ENCODE assay signal across 8 cellular contexts in the genomic region with DNA sequence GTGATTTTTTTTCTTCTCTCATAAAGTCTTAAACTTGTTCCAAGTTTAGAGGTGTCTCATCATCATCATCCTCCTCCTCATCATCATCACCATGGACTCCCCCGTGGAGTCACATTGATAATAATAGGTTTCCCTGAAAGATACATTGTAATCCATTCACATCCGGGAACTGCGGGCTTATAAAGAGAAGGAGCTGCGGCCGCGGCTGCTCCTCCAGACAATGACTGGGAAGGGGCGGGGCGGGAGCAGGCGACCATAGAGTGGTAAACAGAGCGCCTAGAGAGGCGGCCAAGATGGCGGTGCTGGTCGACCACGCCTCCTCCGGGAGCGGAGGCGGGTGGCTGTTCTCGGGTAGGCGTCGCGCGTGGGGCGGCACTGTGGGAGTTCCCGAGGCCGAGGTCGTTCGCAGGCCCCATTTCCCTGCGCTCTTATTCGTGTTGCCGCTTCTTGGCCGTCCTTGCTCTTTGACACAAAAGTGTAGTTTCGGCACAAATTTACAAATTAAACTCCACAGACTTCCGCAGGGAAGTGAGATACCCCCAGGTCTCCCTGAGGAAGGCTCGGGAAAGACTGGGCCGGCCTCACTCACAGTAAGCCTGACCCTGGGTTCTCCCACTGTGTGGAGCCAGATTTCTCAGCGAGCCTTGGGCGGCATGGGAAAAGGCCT. TPM values are rescaled to one million over a fixed set of nuclear protein-coding genes. Genes with fewer than 3 reads are reported as not detected.
A peak's percentile ranks its signal among the peaks of the same experiment; 100 is the strongest.
DNase-seq lines count a peak whose midpoint lies in the region; ATAC-seq, FAIRE-seq and TF ChIP-seq lines count a peak whose summit lies in the region.

No MANE protein-coding gene starts in this region.

- H3K27me3 Mint-ChIP-seq in activated T-helper 2 cell treated with anti-CD3 and anti-CD28 coated beads, Interferon-gamma antibody, Interleukin-2, Interleukin-4, amounts not matched to agents 10 μg/mL and 5 μg/mL and 100 μg/mL, durations not matched to agents 14 hours and 24 hours and 36 hours (ENCODE audit: low read depth) = peaks cover 24% of the 10 kb centered on the region
- peaks cover 38 to 70% (median 48%) of the 10 kb centered on the region in 5 donors for H3K27me3 Mint-ChIP-seq in naive thymus-derived CD4-positive, alpha-beta T cell

- H3K27ac ChIP-seq in PC-9 = peak overlapping the region; percentile 67
- peak overlapping the region; percentile 53 for H3K27ac ChIP-seq in naive thymus-derived CD4-positive, alpha-beta T cell (ENCODE audit: low read depth, low read length)

- H3K9me2 ChIP-seq in PC-9 (ENCODE audit: insufficient read depth) = no peaks in the 10 kb centered on the region

- H3K9me3 ChIP-seq in PC-9 (ENCODE audit: insufficient read depth, low read depth) = no peaks in the 10 kb centered on the region
- no peaks in the 10 kb centered on the region for H3K9me3 ChIP-seq in naive thymus-derived CD4-positive, alpha-beta T cell (ENCODE audit: control insufficient read depth in 2 of 3, low read length in 3 of 3)

- H3F3A ChIP-seq in PC-9 (ENCODE audit: insufficient read depth, low read depth) = no peaks in the 10 kb centered on the region

- H3K9me3 Mint-ChIP-seq in activated T-helper 2 cell treated with anti-CD3 and anti-CD28 coated beads, Interferon-gamma antibody, Interleukin-2, Interleukin-4, amounts not matched to agents 10 μg/mL and 5 μg/mL and 100 μg/mL, durations not matched to agents 14 hours and 24 hours and 36 hours = no peaks in the 10 kb centered on the region
- H3K9me3 Mint-ChIP-seq in naive thymus-derived CD4-positive, alpha-beta T cell = peaks cover 0 to 22% (median 2%) of the 10 kb centered on the region in 11 donors
- H3K9me3 Mint-ChIP-seq in stimulated activated effector memory CD8-positive, alpha-beta T cell treated with anti-CD3 and anti-CD28 coated beads, Interleukin-12 subunit alpha, Interleukin-12 subunit beta, amount 100 ng/mL, for 72 hours = peaks cover 2% of the 10 kb centered on the region

- H3K4me1 Mint-ChIP-seq in activated T-helper 2 cell treated with anti-CD3 and anti-CD28 coated beads, Interferon-gamma antibody, Interleukin-2, Interleukin-4, amounts not matched to agents 10 μg/mL and 5 μg/mL and 100 μg/mL, durations not matched to agents 14 hours and 24 hours and 36 hours (ENCODE audit: low read depth) = peaks cover 21% of the 10 kb centered on the region
- peaks cover 12 to 42% (median 36%) of the 10 kb centered on the region in 7 donors for H3K4me1 Mint-ChIP-seq in naive thymus-derived CD4-positive, alpha-beta T cell
- peaks cover 7% of the 10 kb centered on the region for H3K4me1 Mint-ChIP-seq in stimulated activated effector memory CD8-positive, alpha-beta T cell treated with anti-CD3 and anti-CD28 coated beads, Interleukin-12 subunit alpha, Interleukin-12 subunit beta, amount 100 ng/mL, for 72 hours

- H3K79me2 ChIP-seq in PC-9 (ENCODE audit: low read depth) = peaks cover 6% of the 10 kb centered on the region; the same call in 1 of the 2 replicates

- no peaks in the 10 kb centered on the region for H3K27me3 ChIP-seq in PC-9 (ENCODE audit: insufficient read depth, low read depth)
- H3K27me3 ChIP-seq in naive thymus-derived CD4-positive, alpha-beta T cell (ENCODE audit: control insufficient read depth in 2 of 2, insufficient read depth in 2 of 2, low read length in 2 of 2) = peaks cover 0 to 8% of the 10 kb centered on the region in 2 donors

- no TSS peak for BruUV-seq in PC-9 (replicated peaks; lab: Mats Ljungman, UMichigan)

- CTCF ChIA-PET in PC-9 (lab: Charles Lee) = no interaction called here
- CTCF ChIA-PET in naive thymus-derived CD4-positive, alpha-beta T cell (lab: Charles Lee) = no interaction called here

- H4K20me1 ChIP-seq in PC-9 (ENCODE audit: insufficient read depth) = no peaks in the 10 kb centered on the region

- peak overlapping the region; percentile 92 for H3K4me3 Mint-ChIP-seq in activated T-helper 2 cell treated with anti-CD3 and anti-CD28 coated beads, Interferon-gamma antibody, Interleukin-2, Interleukin-4, amounts not matched to agents 10 μg/mL and 5 μg/mL and 100 μg/mL, durations not matched to agents 14 hours and 24 hours and 36 hours (ENCODE audit: low read depth)
- H3K4me3 Mint-ChIP-seq in naive thymus-derived CD4-positive, alpha-beta T cell = peak overlapping the region; percentile 82 to 94 (median 89)
- peak overlapping the region; percentile 72 for H3K4me3 Mint-ChIP-seq in stimulated activated effector memory CD8-positive, alpha-beta T cell treated with anti-CD3 and anti-CD28 coated beads, Interleukin-12 subunit alpha, Interleukin-12 subunit beta, amount 100 ng/mL, for 72 hours

- peak overlapping the region; percentile 61 for H3K4me3 ChIP-seq in Jurkat, Clone E6-1 (ENCODE audit: low read length)
- H3K4me3 ChIP-seq in PC-9 = peak overlapping the region; percentile 81
- H3K4me3 ChIP-seq in naive thymus-derived CD4-positive, alpha-beta T cell (ENCODE audit: low read length) = peak overlapping the region; percentile 25

- peak; percentile 90 for ATAC-seq in GM21529 (IDR thresholded peaks at IDR 0.05; ENCODE audit: unreplicated experiment)
- ATAC-seq in naive thymus-derived CD4-positive, alpha-beta T cell = peak; percentile 97
- peak; percentile 81 for ATAC-seq in stimulated activated effector memory CD8-positive, alpha-beta T cell treated with anti-CD3 and anti-CD28 coated beads, Interleukin-12 subunit alpha, Interleukin-12 subunit beta, amount 100 ng/mL, for 72 hours

- FAIRE-seq in D721Med (lab: Jason Lieb, UNC) = no peak

- peak overlapping the region; percentile 68 for H3K27ac Mint-ChIP-seq in activated T-helper 2 cell treated with anti-CD3 and anti-CD28 coated beads, Interferon-gamma antibody, Interleukin-2, Interleukin-4, amounts not matched to agents 10 μg/mL and 5 μg/mL and 100 μg/mL, durations not matched to agents 14 hours and 24 hours and 36 hours
- peak overlapping the region; percentile 25 to 86 (median 75) for H3K27ac Mint-ChIP-seq in naive thymus-derived CD4-positive, alpha-beta T cell
- H3K27ac Mint-ChIP-seq in stimulated activated effector memory CD8-positive, alpha-beta T cell treated with anti-CD3 and anti-CD28 coated beads, Interleukin-12 subunit alpha, Interleukin-12 subunit beta, amount 100 ng/mL, for 72 hours = no peak overlapping the region

- POLR2A ChIA-PET in PC-9 (lab: Charles Lee; ENCODE audit: unreplicated experiment) = no interaction called here
- POLR2A ChIA-PET in naive thymus-derived CD4-positive, alpha-beta T cell (lab: Charles Lee) = no interaction called here

- peak overlapping the region; percentile 91 for H3K4me2 ChIP-seq in PC-9

- H3K4me1 ChIP-seq in PC-9 (replicated peaks; ENCODE audit: insufficient read depth) = peaks cover 11% of the 10 kb centered on the region; the same call in 1 of the 2 replicates
- no peaks in the 10 kb centered on the region for H3K4me1 ChIP-seq in naive thymus-derived CD4-positive, alpha-beta T cell (ENCODE audit: control insufficient read depth in 2 of 2, insufficient read depth in 2 of 2, low read length in 2 of 2)

- no peaks in the 10 kb centered on the region for H3K36me3 Mint-ChIP-seq in activated T-helper 2 cell treated with anti-CD3 and anti-CD28 coated beads, Interferon-gamma antibody, Interleukin-2, Interleukin-4, amounts not matched to agents 10 μg/mL and 5 μg/mL and 100 μg/mL, durations not matched to agents 14 hours and 24 hours and 36 hours (ENCODE audit: low read depth)
- H3K36me3 Mint-ChIP-seq in naive thymus-derived CD4-positive, alpha-beta T cell = peaks cover 0 to 6% (median 1%) of the 10 kb centered on the region in 5 donors
- H3K36me3 Mint-ChIP-seq in stimulated activated effector memory CD8-positive, alpha-beta T cell treated with anti-CD3 and anti-CD28 coated beads, Interleukin-12 subunit alpha, Interleukin-12 subunit beta, amount 100 ng/mL, for 72 hours = no peaks in the 10 kb centered on the region

- DNase-seq in D721Med (ENCODE audit: insufficient read length, low spot score) (peak; percentile 97), PC-9 (peak; percentile 53 to 85), fibroblast of peridontal ligament (ENCODE audit: extremely low read depth) (peak; percentile 95)
- peak; percentile 81 for DNase-seq in Jurkat, Clone E6-1 (ENCODE audit: low read depth, low spot score)
- DNase-seq in activated T-helper 2 cell treated with anti-CD3 and anti-CD28 coated beads, Interferon-gamma antibody, Interleukin-2, Interleukin-4, amounts not matched to agents 10 μg/mL and 5 μg/mL and 100 μg/mL, durations not matched to agents 14 hours and 24 hours and 36 hours (ENCODE audit: low spot score) = peak; percentile 84
- peak; percentile 61 to 89 (median 77) for DNase-seq in naive thymus-derived CD4-positive, alpha-beta T cell
- peak; percentile 30 to 62 for DNase-seq in stimulated activated effector memory CD8-positive, alpha-beta T cell treated with anti-CD3 and anti-CD28 coated beads, Interleukin-12 subunit alpha, Interleukin-12 subunit beta, amount 100 ng/mL, for 72 hours (ENCODE audit: low spot score in 2 of 2)

- intact Hi-C loops in PC-9 (cut with micrococcal nuclease; ENCODE audit: unreplicated experiment) = no loop called here
- intact Hi-C loops in activated T-helper 2 cell treated with anti-CD3 and anti-CD28 coated beads, Interferon-gamma antibody, Interleukin-2, Interleukin-4, amounts not matched to agents 10 μg/mL and 5 μg/mL and 100 μg/mL, durations not matched to agents 14 hours and 24 hours and 36 hours (cut with micrococcal nuclease) = loop anchor here (2.0 to 10.0 kb wide), 7 partner anchors 101 to 1045 kb away; a partner anchor contains a TSS
- intact Hi-C loops in naive thymus-derived CD4-positive, alpha-beta T cell (cut with micrococcal nuclease) = loop anchor here (1.0 to 10.0 kb wide), 10 partner anchors 112 to 1235 kb away; a partner anchor contains a TSS

- no peaks in the 10 kb centered on the region for H3K36me3 ChIP-seq in PC-9 (ENCODE audit: low read depth)
- H3K36me3 ChIP-seq in naive thymus-derived CD4-positive, alpha-beta T cell (ENCODE audit: control insufficient read depth in 2 of 3, insufficient read depth in 3 of 3, low read length in 3 of 3) = no peaks in the 10 kb centered on the region

- TF ChIP-seq CTCF in D721Med (IDR thresholded peaks at IDR 0.05; ENCODE audit: insufficient read depth, missing control alignments) = no peak
- TF ChIP-seq CTCF in PC-9 (conservative IDR thresholded peaks at IDR 0.05) = no peak

- H2AFZ ChIP-seq in PC-9 = peak overlapping the region; percentile 100

RNA-seq across cellular contexts. Expression of a gene that starts 1.8 kb away (rescaled TPM):
- polyA plus RNA-seq in Jurkat, Clone E6-1 (2012; ENCODE audit: insufficient read depth, insufficient read length) = 3.5 TPM
- 0.08 and 0.74 TPM in 2 replicates for total RNA-seq in PC-9 (2021)
- 5.5 and 8.4 TPM in 2 replicates for total RNA-seq in activated T-helper 2 cell treated with anti-CD3 and anti-CD28 coated beads, Interferon-gamma antibody, Interleukin-2, Interleukin-4, amounts not matched to agents 10 μg/mL and 5 μg/mL and 100 μg/mL, durations not matched to agents 14 hours and 24 hours and 36 hours
- 10 to 100 TPM in 1 of 5 experiments, 1 to 10 TPM in 4; 2.3 to 21.8 (median 2.6) TPM for total RNA-seq in naive thymus-derived CD4-positive, alpha-beta T cell
- polyA plus RNA-seq in naive thymus-derived CD4-positive, alpha-beta T cell = 1 to 10 TPM in 1 of 2 donors, under 1 TPM in 1; 0.94 to 3.0 TPM

Comparison
In these comparisons a context has a peak if more than half of its experiments do, and no peak if none do; other contexts are left out.
1. Peak in every context shown above with its lines: DNase-seq, ATAC-seq, H3K4me3 ChIP-seq and H3K27ac ChIP-seq.
2. DNase-seq: peak in every context shown above with its lines; median percentile 97 in D721Med; 95 in fibroblast of peridontal ligament; 84 in activated T-helper 2 cell treated with anti-CD3 and anti-CD28 coated beads, Interferon-gamma antibody, Interleukin-2, Interleukin-4, amounts not matched to agents 10 μg/mL and 5 μg/mL and 100 μg/mL, durations not matched to agents 14 hours and 24 hours and 36 hours; 81 in Jurkat, Clone E6-1; 77 in naive thymus-derived CD4-positive, alpha-beta T cell; 69 in PC-9; 46 in stimulated activated effector memory CD8-positive, alpha-beta T cell treated with anti-CD3 and anti-CD28 coated beads, Interleukin-12 subunit alpha, Interleukin-12 subunit beta, amount 100 ng/mL, for 72 hours.
3. H3K4me3 ChIP-seq: peak in every context shown above with its lines; median percentile 81 in PC-9; 61 in Jurkat, Clone E6-1; 25 in naive thymus-derived CD4-positive, alpha-beta T cell.